ENCODE assay signal across 8 cellular contexts in genomic region chr17:7213895-7214299, GRCh38. TPM values are rescaled to one million over a fixed set of nuclear protein-coding genes. Genes with fewer than 3 reads are reported as not detected.
DNase-seq lines count a peak whose midpoint lies in the region; ATAC-seq and FAIRE-seq lines count a peak whose summit lies in the region.

No MANE protein-coding gene starts in this region.

- H3K4me3 ChIP-seq in neuronal stem cell (ENCODE audit: low read length in 2 of 2): peak overlapping the region; percentile 43 to 78

- peak overlapping the region; percentile 34 for H3K9ac ChIP-seq in neuronal stem cell (ENCODE audit: low read depth, low read length, poor library complexity)

- peak overlapping the region; percentile 81 for H2AK5ac ChIP-seq in neuronal stem cell (ENCODE audit: low read depth, low read length)

- WGBS in neuronal stem cell (ENCODE audit: extremely low coverage in 2 of 2, insufficient read length in 2 of 2, insufficient replicate concordance in 1 of 2), 2 donors: no CpG with 5 or more reads among the region's 15 CpGs

- peak overlapping the region; percentile 85 for H3K4me3 Mint-ChIP-seq in activated T-helper 2 cell treated with anti-CD3 and anti-CD28 coated beads, Interferon-gamma antibody, Interleukin-2, Interleukin-4, amounts not matched to agents 10 μg/mL and 5 μg/mL and 100 μg/mL, durations not matched to agents 14 hours and 24 hours and 36 hours (ENCODE audit: low read depth)

- no peaks in the 10 kb centered on the region for H3K36me3 ChIP-seq in neuronal stem cell (replicated peaks in 1 of 2; ENCODE audit: control insufficient read depth in 2 of 2, insufficient read depth in 2 of 2, low read length in 2 of 2)

- peak overlapping the region; percentile 62 for H2AFZ ChIP-seq in neuronal stem cell (ENCODE audit: low read length)

- no peak for FAIRE-seq in frontal cortex (lab: Jason Lieb, UNC)

- intact Hi-C loops in activated T-helper 2 cell treated with anti-CD3 and anti-CD28 coated beads, Interferon-gamma antibody, Interleukin-2, Interleukin-4, amounts not matched to agents 10 μg/mL and 5 μg/mL and 100 μg/mL, durations not matched to agents 14 hours and 24 hours and 36 hours (cut with micrococcal nuclease): loop anchor here (1.0 to 2.0 kb wide), 4 partner anchors 9 to 179 kb away; partner anchors contain the start of genes EIF5A and PHF23

- peaks cover 40% of the 10 kb centered on the region in 2 donors for H3K4me1 ChIP-seq in neuronal stem cell (ENCODE audit: control insufficient read depth in 2 of 2, insufficient read depth in 1 of 2, low read depth in 1 of 2, low read length in 2 of 2)

- H3K27me3 ChIP-seq in neuronal stem cell (ENCODE audit: control insufficient read depth in 3 of 3, insufficient read depth in 3 of 3, low read depth in 1 of 3, low read length in 3 of 3): no peaks in the 10 kb centered on the region

- H3K23ac ChIP-seq in neuronal stem cell (ENCODE audit: low read depth, low read length, poor library complexity): no peak overlapping the region

- H4K8ac ChIP-seq in neuronal stem cell (ENCODE audit: low read depth, low read length): no peak overlapping the region

- peaks cover 15% of the 10 kb centered on the region for H3K27me3 Mint-ChIP-seq in activated T-helper 2 cell treated with anti-CD3 and anti-CD28 coated beads, Interferon-gamma antibody, Interleukin-2, Interleukin-4, amounts not matched to agents 10 μg/mL and 5 μg/mL and 100 μg/mL, durations not matched to agents 14 hours and 24 hours and 36 hours (ENCODE audit: low read depth)

- H3K27ac Mint-ChIP-seq in activated T-helper 2 cell treated with anti-CD3 and anti-CD28 coated beads, Interferon-gamma antibody, Interleukin-2, Interleukin-4, amounts not matched to agents 10 μg/mL and 5 μg/mL and 100 μg/mL, durations not matched to agents 14 hours and 24 hours and 36 hours: peak overlapping the region; percentile 93

- H4K91ac ChIP-seq in neuronal stem cell (ENCODE audit: low read depth, low read length, poor library complexity): no peak overlapping the region

- peak overlapping the region; percentile 75 for H3K18ac ChIP-seq in neuronal stem cell (ENCODE audit: low read length)

- ATAC-seq in HG03135 (IDR thresholded peaks at IDR 0.05; ENCODE audit: unreplicated experiment): peak; percentile 17
- no peak for ATAC-seq in HG02884 (IDR thresholded peaks at IDR 0.05; ENCODE audit: unreplicated experiment)
- no peak for ATAC-seq in GM21619 (IDR thresholded peaks at IDR 0.05; ENCODE audit: unreplicated experiment)

- DNase-seq in DMS153 treated with DMSO at 0.1 percent for 48 hours (lab: John Stamatoyannopoulos, UW; ENCODE audit: unreplicated experiment) (peak; percentile 84), NCI-H526 (lab: John Stamatoyannopoulos, UW) (peak; percentile 87 to 91), frontal cortex (ENCODE audit: low spot score in 2 of 2) (peak; percentile 70), neuronal stem cell (ENCODE audit: low spot score) (peak; percentile 100)
- DNase-seq in activated T-helper 2 cell treated with anti-CD3 and anti-CD28 coated beads, Interferon-gamma antibody, Interleukin-2, Interleukin-4, amounts not matched to agents 10 μg/mL and 5 μg/mL and 100 μg/mL, durations not matched to agents 14 hours and 24 hours and 36 hours (ENCODE audit: low spot score): peak; percentile 63

- H3K27ac ChIP-seq in neuronal stem cell (replicated peaks; ENCODE audit: low read length): peak overlapping the region; percentile 93

- no peak overlapping the region for H2BK120ac ChIP-seq in neuronal stem cell (ENCODE audit: low read depth, low read length)

- peak overlapping the region; percentile 71 for H2BK5ac ChIP-seq in neuronal stem cell (ENCODE audit: low read length)

- no peaks in the 10 kb centered on the region for H3K9me3 Mint-ChIP-seq in activated T-helper 2 cell treated with anti-CD3 and anti-CD28 coated beads, Interferon-gamma antibody, Interleukin-2, Interleukin-4, amounts not matched to agents 10 μg/mL and 5 μg/mL and 100 μg/mL, durations not matched to agents 14 hours and 24 hours and 36 hours

- H2BK12ac ChIP-seq in neuronal stem cell (ENCODE audit: low read length): no peak overlapping the region

- no peaks in the 10 kb centered on the region for H3K36me3 Mint-ChIP-seq in activated T-helper 2 cell treated with anti-CD3 and anti-CD28 coated beads, Interferon-gamma antibody, Interleukin-2, Interleukin-4, amounts not matched to agents 10 μg/mL and 5 μg/mL and 100 μg/mL, durations not matched to agents 14 hours and 24 hours and 36 hours (ENCODE audit: low read depth)

- peaks cover 42% of the 10 kb centered on the region for H3K4me1 Mint-ChIP-seq in activated T-helper 2 cell treated with anti-CD3 and anti-CD28 coated beads, Interferon-gamma antibody, Interleukin-2, Interleukin-4, amounts not matched to agents 10 μg/mL and 5 μg/mL and 100 μg/mL, durations not matched to agents 14 hours and 24 hours and 36 hours (ENCODE audit: low read depth)

- H3K79me1 ChIP-seq in neuronal stem cell (ENCODE audit: low read depth, low read length): peaks cover 2% of the 10 kb centered on the region

- no peak overlapping the region for H3K4ac ChIP-seq in neuronal stem cell (ENCODE audit: low read length)

- peak overlapping the region; percentile 89 for H3K4me2 ChIP-seq in neuronal stem cell (ENCODE audit: insufficient read depth, low read length, poor library complexity, severe bottlenecking)

- H3K14ac ChIP-seq in neuronal stem cell (ENCODE audit: low read length): no peak overlapping the region

- H3K9me3 ChIP-seq in neuronal stem cell (replicated peaks in 1 of 2; ENCODE audit: control insufficient read depth in 2 of 2, insufficient read depth in 1 of 2, low read depth in 1 of 2, low read length in 2 of 2): peaks cover 0 to 2% of the 10 kb centered on the region in 2 donors

- H2BK15ac ChIP-seq in neuronal stem cell (ENCODE audit: low read length): no peak overlapping the region

RNA-seq across cellular contexts. Expression of gene DLG4, which starts 5.7 kb away (rescaled TPM):
- 10.5 and 10.6 TPM in 2 replicates for total RNA-seq in activated T-helper 2 cell treated with anti-CD3 and anti-CD28 coated beads, Interferon-gamma antibody, Interleukin-2, Interleukin-4, amounts not matched to agents 10 μg/mL and 5 μg/mL and 100 μg/mL, durations not matched to agents 14 hours and 24 hours and 36 hours
- 111 TPM for total RNA-seq in frontal cortex
- polyA plus RNA-seq in neuronal stem cell (2013, experiment 1 of 2): 52.7 TPM
- 51.9 TPM for polyA plus RNA-seq in neuronal stem cell (2013, experiment 2 of 2)

RNA-seq across cellular contexts. Expression of gene ACADVL, which starts 5.8 kb away (rescaled TPM):
- 492 and 503 TPM in 2 replicates for total RNA-seq in activated T-helper 2 cell treated with anti-CD3 and anti-CD28 coated beads, Interferon-gamma antibody, Interleukin-2, Interleukin-4, amounts not matched to agents 10 μg/mL and 5 μg/mL and 100 μg/mL, durations not matched to agents 14 hours and 24 hours and 36 hours
- total RNA-seq in frontal cortex: 65.6 TPM
- 270 TPM for polyA plus RNA-seq in neuronal stem cell (2013, experiment 1 of 2)
- polyA plus RNA-seq in neuronal stem cell (2013, experiment 2 of 2): 258 TPM

RNA-seq across cellular contexts. Expression of gene DVL2, which starts 20.4 kb away (rescaled TPM):
- total RNA-seq in activated T-helper 2 cell treated with anti-CD3 and anti-CD28 coated beads, Interferon-gamma antibody, Interleukin-2, Interleukin-4, amounts not matched to agents 10 μg/mL and 5 μg/mL and 100 μg/mL, durations not matched to agents 14 hours and 24 hours and 36 hours: 69.7 and 73.1 TPM in 2 replicates
- total RNA-seq in frontal cortex: 53.4 TPM
- polyA plus RNA-seq in neuronal stem cell (2013, experiment 1 of 2): 50.9 TPM
- 48.6 TPM for polyA plus RNA-seq in neuronal stem cell (2013, experiment 2 of 2)

RNA-seq across cellular contexts. Expression of gene PHF23, which starts 25.4 kb away (rescaled TPM):
- 43.4 and 47.8 TPM in 2 replicates for total RNA-seq in activated T-helper 2 cell treated with anti-CD3 and anti-CD28 coated beads, Interferon-gamma antibody, Interleukin-2, Interleukin-4, amounts not matched to agents 10 μg/mL and 5 μg/mL and 100 μg/mL, durations not matched to agents 14 hours and 24 hours and 36 hours
- 34.6 TPM for total RNA-seq in frontal cortex
- polyA plus RNA-seq in neuronal stem cell (2013, experiment 1 of 2): 84.8 TPM
- polyA plus RNA-seq in neuronal stem cell (2013, experiment 2 of 2): 83.7 TPM

RNA-seq across cellular contexts. Expression of gene GABARAP, which starts 28.4 kb away (rescaled TPM):
- 145 and 147 TPM in 2 replicates for total RNA-seq in activated T-helper 2 cell treated with anti-CD3 and anti-CD28 coated beads, Interferon-gamma antibody, Interleukin-2, Interleukin-4, amounts not matched to agents 10 μg/mL and 5 μg/mL and 100 μg/mL, durations not matched to agents 14 hours and 24 hours and 36 hours
- 108 TPM for total RNA-seq in frontal cortex
- 974 TPM for polyA plus RNA-seq in neuronal stem cell (2013, experiment 1 of 2)
- 956 TPM for polyA plus RNA-seq in neuronal stem cell (2013, experiment 2 of 2)
